In genomic region chr1:161613142-161613515, GRCh38 we compare ENCODE assay signal across 10 cellular contexts. TPM values are rescaled to one million over a fixed set of nuclear protein-coding genes. Genes with fewer than 3 reads are reported as not detected.
DNase-seq lines count a peak whose midpoint lies in the region; ATAC-seq, FAIRE-seq and TF ChIP-seq lines count a peak whose summit lies in the region.
"Not testable (repeated sequence)": the region's sequence is repeated elsewhere in the genome, so short reads cannot be mapped to it uniquely, and the experiment has no call there.
"Had no signal": no experiment of that assay in that cellular context is flagged by ENCODE, and none has a peak within 500 bp of the region (broad histone marks: within the 10 kb centered on the region; RNA-seq: fewer than 3 reads in every experiment).

No MANE protein-coding gene starts in this region.

- not testable (repeated sequence) for H3F3A ChIP-seq in Loucy (ENCODE audit: low read depth)

- not testable (repeated sequence) for H3K36me3 ChIP-seq in Loucy (ENCODE audit: insufficient read depth, low read length); astrocyte (ENCODE audit: insufficient read depth, low read length); esophagus muscularis mucosa; aorta (ENCODE audit: control insufficient read depth in 1 of 2, insufficient read depth in 2 of 2, low read length in 1 of 2)

- peak; percentile 90 for FAIRE-seq in TTC549 (lab: Jason Lieb, UNC)
- not testable (repeated sequence) for FAIRE-seq in astrocyte (lab: Jason Lieb, UNC)

- not testable (repeated sequence) for H3K27ac ChIP-seq in astrocyte (ENCODE audit: low read depth, low read length)
- H3K27ac ChIP-seq in esophagus muscularis mucosa (replicated peaks in 1 of 4) (peak overlapping the region in 3 of 4 donors; percentile 81 to 82 (median 82)), aorta (ENCODE audit: low read depth in 1 of 2, low read length in 2 of 2) (peak overlapping the region in 1 of 2 donors; percentile 92)

- H3K4me2 ChIP-seq in Loucy (ENCODE audit: low read depth, low read length, poor library complexity, severe bottlenecking) (peak overlapping the region; percentile 71), astrocyte (ENCODE audit: low read length) (peak overlapping the region; percentile 82)

- H3K9me3 Mint-ChIP-seq in astrocyte (ENCODE audit: unreplicated experiment) = not testable (repeated sequence)

- peak; percentile 50 for ATAC-seq in aorta (ENCODE audit: low FRiP score)

- WGBS in esophagus muscularis mucosa = 28% methylated on average over 6 of the region's 6 CpGs
- WGBS in aorta, 2 donors = 20 to 26% methylated on average over 2 to 5 of the region's 6 CpGs

- H3K27me3 Mint-ChIP-seq in astrocyte (ENCODE audit: low read depth, unreplicated experiment) = not testable (repeated sequence)

- H3K4me3 ChIP-seq in Loucy (ENCODE audit: low read length, poor library complexity, severe bottlenecking); aorta (ENCODE audit: low read length in 2 of 2): not testable (repeated sequence)
- H3K4me3 ChIP-seq in astrocyte (ENCODE audit: insufficient read depth, low read depth, low read length) = peak overlapping the region; percentile 49
- peak overlapping the region in 3 of 4 donors; percentile 52 to 63 (median 58) for H3K4me3 ChIP-seq in esophagus muscularis mucosa

- peak overlapping the region; percentile 86 for H3K27ac Mint-ChIP-seq in astrocyte (ENCODE audit: unreplicated experiment)

- H4K20me1 ChIP-seq in Loucy (ENCODE audit: insufficient read depth, low read length, poor library complexity, severe bottlenecking); astrocyte (ENCODE audit: insufficient read depth, low read length): not testable (repeated sequence)

- not testable (repeated sequence) for H3K9me3 ChIP-seq in Loucy (ENCODE audit: insufficient read depth, low read depth, low read length); astrocyte (ENCODE audit: insufficient read depth, low read depth, low read length); esophagus muscularis mucosa; aorta (ENCODE audit: control insufficient read depth, low read length)

- not testable (repeated sequence) for H3K4me1 ChIP-seq in Loucy (ENCODE audit: insufficient read depth, low read length, poor library complexity, severe bottlenecking); astrocyte (ENCODE audit: insufficient read depth, low read length); esophagus muscularis mucosa; aorta (ENCODE audit: control insufficient read depth in 1 of 2, insufficient read depth in 2 of 2, low read length in 2 of 2)

- H3K9me2 ChIP-seq in Loucy (replicated peaks; ENCODE audit: low read depth, low read length) = not testable (repeated sequence)

- H3K9ac ChIP-seq in Loucy (ENCODE audit: low read depth, low read length, poor library complexity, severe bottlenecking) = peak overlapping the region; percentile 48
- H3K9ac ChIP-seq in astrocyte (ENCODE audit: low read length) = peak overlapping the region; percentile 69

- intact Hi-C loops in esophagus muscularis mucosa (cut with DNase I) = not testable (repeated sequence)
- intact Hi-C loops in aorta (cut with DNase I) = loop anchor here in 1 of 2 donors (10.0 kb wide), 1 partner anchor 78 kb away; no protein-coding TSS in a partner anchor

- not testable (repeated sequence) for TF ChIP-seq EP300 in esophagus muscularis mucosa (IDR thresholded peaks at IDR 0.05)

- DNase-seq in DMS 273 (lab: John Stamatoyannopoulos, UW; ENCODE audit: unreplicated experiment) (peak; percentile 20), astrocyte (ENCODE audit: low read depth) (peak; percentile 4), kidney tubule cell (ENCODE audit: low spot score) (peak; percentile 16), retina (peak; percentile 30)
- DNase-seq in esophagus muscularis mucosa (ENCODE audit: extremely low spot score); aorta: not testable (repeated sequence)

- not testable (repeated sequence) for H3K36me3 Mint-ChIP-seq in astrocyte (ENCODE audit: low read depth, unreplicated experiment)

- not testable (repeated sequence) for H3K27me3 ChIP-seq in Loucy (ENCODE audit: insufficient read depth, low read length, poor library complexity, severe bottlenecking); astrocyte (ENCODE audit: insufficient read depth, low read length); esophagus muscularis mucosa; aorta (ENCODE audit: control insufficient read depth in 1 of 2, insufficient read depth in 2 of 2, low read length in 1 of 2)

- H3K79me2 ChIP-seq in Loucy (ENCODE audit: insufficient read depth, low read length); astrocyte (ENCODE audit: insufficient read depth, low read length): not testable (repeated sequence)

- not testable (repeated sequence) for TF ChIP-seq CTCF in Loucy (conservative IDR thresholded peaks at IDR 0.05; ENCODE audit: low read length); astrocyte (IDR thresholded peaks at IDR 0.05; ENCODE audit: insufficient read depth, low read depth, low read length); esophagus muscularis mucosa (IDR thresholded peaks at IDR 0.05)

- peak overlapping the region; percentile 92 for H3K4me3 Mint-ChIP-seq in astrocyte (ENCODE audit: unreplicated experiment)

- not testable (repeated sequence) for H3K4me1 Mint-ChIP-seq in astrocyte (ENCODE audit: low read depth, unreplicated experiment)

- not testable (repeated sequence) for H2AFZ ChIP-seq in Loucy (ENCODE audit: low read length)
- H2AFZ ChIP-seq in astrocyte (ENCODE audit: low read depth, low read length) = peak overlapping the region; percentile 69

- TF ChIP-seq POLR2A in esophagus muscularis mucosa (IDR thresholded peaks at IDR 0.05; ENCODE audit: low read depth) = not testable (repeated sequence)

RNA-seq across cellular contexts. Expression of gene FCGR3B, which starts 17.8 kb away (rescaled TPM):
- not detected in 2 replicates for total RNA-seq in astrocyte
- 1 to 10 TPM in 2 of 4 donors, under 1 TPM in 1, not detected in 1; 0.17 to 5.0 (median 2.1) TPM for total RNA-seq in esophagus muscularis mucosa
- total RNA-seq in aorta = 10 to 100 TPM in 1 of 2 donors, 1 to 10 TPM in 1; 6.3 to 13.4 TPM
- polyA plus RNA-seq in aorta = 1 to 10 TPM in 1 of 2 donors, under 1 TPM in 1; 0.41 to 5.3 TPM
- total RNA-seq: epithelial cell of proximal tubule, HepG2 had no signal
- polyA plus RNA-seq: HepG2 had no signal

RNA-seq across cellular contexts. Expression of gene FCGR2B, which starts 49.8 kb away (rescaled TPM):
- total RNA-seq in astrocyte = not detected in 2 replicates
- 10 to 100 TPM; 12.7 to 39.8 (median 27.0) TPM for total RNA-seq in esophagus muscularis mucosa
- 10 to 100 TPM; 13.6 to 68.6 TPM for total RNA-seq in aorta
- polyA plus RNA-seq in aorta = 1 to 10 TPM; 3.2 to 8.5 TPM
- total RNA-seq: epithelial cell of proximal tubule, HepG2 had no signal
- polyA plus RNA-seq: HepG2 had no signal

Comparison
In these comparisons a context has a peak if more than half of its experiments do, and no peak if none do; other contexts are left out.
1. RNA of gene FCGR2B, which starts 49.8 kb away (total RNA-seq): 13.6 to 68.6 TPM in aorta and 12.7 to 39.8 TPM in esophagus muscularis mucosa; not detected in astrocyte; every median in the first group is over 10 times any median in the second.